8 cellular contexts compared by ENCODE assay signal in the genomic region with DNA sequence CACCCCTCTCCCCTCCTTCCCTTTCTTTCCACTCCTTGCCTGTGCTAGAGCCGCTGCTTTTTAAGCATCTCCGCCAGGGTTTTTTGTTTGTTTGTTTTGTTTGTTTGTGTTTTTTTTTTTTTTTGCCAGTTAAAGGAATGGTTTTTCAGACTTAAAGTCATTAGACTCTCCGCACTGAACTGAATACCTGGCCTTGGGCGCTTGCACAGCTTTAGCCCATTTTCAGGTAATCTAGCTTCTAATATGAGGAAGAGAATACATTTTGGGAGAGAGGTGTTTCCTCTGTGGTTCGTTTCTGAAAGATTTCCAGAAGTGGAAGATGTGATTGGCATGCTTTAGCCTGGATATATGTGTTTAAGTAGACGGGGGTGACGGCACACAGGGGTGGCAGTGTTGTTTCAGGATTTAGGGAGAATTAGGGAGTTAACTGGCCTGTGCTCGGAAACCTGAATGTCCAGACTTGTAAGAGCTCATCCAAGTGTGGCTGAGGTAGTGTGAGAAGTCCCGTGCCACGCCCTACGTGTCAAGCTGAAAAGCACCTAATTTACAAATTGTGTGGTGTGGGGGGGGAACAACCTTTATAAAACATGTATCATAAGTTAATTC. TPM values are rescaled to one million over a fixed set of nuclear protein-coding genes. Genes with fewer than 3 reads are reported as not detected.
A peak's percentile ranks its signal among the peaks of the same experiment; 100 is the strongest.
DNase-seq lines count a peak whose midpoint lies in the region; ATAC-seq, FAIRE-seq and TF ChIP-seq lines count a peak whose summit lies in the region.

No MANE protein-coding gene starts in this region.

- TF ChIP-seq CTCF in dorsolateral prefrontal cortex (IDR thresholded peaks at IDR 0.05 in 54 of 56, conservative IDR thresholded peaks at IDR 0.05 in 2 of 56; ENCODE audit: low read depth in 1 of 56, partially characterized antibody in 56 of 56), result no peak

- H3K4me3 ChIP-seq in BLaER1 treated with 17β-estradiol and CSF1 and Interleukin-3, amounts not matched to agents 10 nM and 100 nM, result peak overlapping the region; percentile 84 to 99 (median 93)
- H3K4me3 ChIP-seq in SJSA1 (peak overlapping the region; percentile 85), dorsolateral prefrontal cortex (peak overlapping the region; percentile 58 to 96 (median 90)), mucosa of stomach (ENCODE audit: low read length) (peak overlapping the region; percentile 77)

- peak overlapping the region; percentile 85 to 99 (median 93) for H3K9ac ChIP-seq in BLaER1 treated with 17β-estradiol and CSF1 and Interleukin-3, amounts not matched to agents 10 nM and 100 nM
- H3K9ac ChIP-seq in mucosa of stomach (ENCODE audit: low read length), result peak overlapping the region; percentile 96

- FAIRE-seq in H54 (lab: Jason Lieb, UNC), result peak; percentile 77

- 0 out of 22 replicates have a peak, but pooled peaks cover 0 to 2% (median 0%) of the 10 kb centered on the region in 11 experiments for H3K9me3 ChIP-seq in BLaER1 treated with 17β-estradiol and CSF1 and Interleukin-3, amounts not matched to agents 10 nM and 100 nM (replicated peaks in 1 of 11)
- no peaks in the 10 kb centered on the region for H3K9me3 ChIP-seq in SJSA1 (replicated peaks)
- no peaks in the 10 kb centered on the region for H3K9me3 ChIP-seq in mucosa of stomach (ENCODE audit: control insufficient read depth, low read length)

- H3K27ac ChIP-seq in BLaER1 treated with 17β-estradiol and CSF1 and Interleukin-3, amounts not matched to agents 10 nM and 100 nM, result peak overlapping the region; percentile 88 to 99 (median 93)
- H3K27ac ChIP-seq in SJSA1 (peak overlapping the region; percentile 87), dorsolateral prefrontal cortex (peak overlapping the region in 35 of 59 donors; percentile 51 to 96 (median 89))

- TF ChIP-seq POLR2A in H54 (IDR thresholded peaks at IDR 0.05; ENCODE audit: low read depth, low read length), result no peak

- intact Hi-C loops in dorsolateral prefrontal cortex (cut with DNase I), result loop anchor here (5.0 to 10.0 kb wide), 5 partner anchors 37 to 510 kb away; a partner anchor contains a TSS

- H3K27me3 ChIP-seq in BLaER1 treated with 17β-estradiol and CSF1 and Interleukin-3, amounts not matched to agents 10 nM and 100 nM, result no peaks in the 10 kb centered on the region
- H3K27me3 ChIP-seq in SJSA1 (replicated peaks) (no peaks in the 10 kb centered on the region), dorsolateral prefrontal cortex (no peaks in the 10 kb centered on the region), mucosa of stomach (ENCODE audit: control insufficient read depth, insufficient read depth, low read length) (no peaks in the 10 kb centered on the region)

- H3K4me1 ChIP-seq in BLaER1 treated with 17β-estradiol and CSF1 and Interleukin-3, amounts not matched to agents 10 nM and 100 nM, result peaks cover 35 to 74% (median 44%) of the 10 kb centered on the region in 10 experiments
- H3K4me1 ChIP-seq in SJSA1 (replicated peaks) (peaks cover 67% of the 10 kb centered on the region), mucosa of stomach (ENCODE audit: control insufficient read depth, insufficient read depth, low read length) (peaks cover 35% of the 10 kb centered on the region)

- H3K36me3 ChIP-seq in BLaER1 treated with 17β-estradiol and CSF1 and Interleukin-3, amounts not matched to agents 10 nM and 100 nM, result peaks cover 0 to 16% (median 4%) of the 10 kb centered on the region in 11 experiments; a peak in 12 of 22 replicates
- peaks cover 11% of the 10 kb centered on the region; the same call in 1 of the 2 replicates for H3K36me3 ChIP-seq in SJSA1
- H3K36me3 ChIP-seq in mucosa of stomach (ENCODE audit: control insufficient read depth, insufficient read depth, low read length), result no peaks in the 10 kb centered on the region

- no peak for DNase-seq in H54 (ENCODE audit: insufficient read length, low spot score)
- DNase-seq in SJSA1 (ENCODE audit: low read depth in 1 of 2, low spot score in 2 of 2), result peak in 1 of 2 experiments; percentile 32
- peak in 2 of 10 donors; percentile 6 to 17 for DNase-seq in dorsolateral prefrontal cortex
- DNase-seq in NCI-H2107 (lab: John Stamatoyannopoulos, UW), result no peak

- peak overlapping the region; percentile 77 to 99 (median 95) for H3K4me2 ChIP-seq in BLaER1 treated with 17β-estradiol and CSF1 and Interleukin-3, amounts not matched to agents 10 nM and 100 nM

- ATAC-seq in GM21360 (IDR thresholded peaks at IDR 0.05; ENCODE audit: unreplicated experiment) (no peak), HG03108 (IDR thresholded peaks at IDR 0.05; ENCODE audit: unreplicated experiment) (no peak)

- peaks cover 0 to 48% (median 24%) of the 10 kb centered on the region in 11 experiments; a peak in 13 of 22 replicates for H4K20me1 ChIP-seq in BLaER1 treated with 17β-estradiol and CSF1 and Interleukin-3, amounts not matched to agents 10 nM and 100 nM

RNA-seq across cellular contexts. Expression of a gene that starts 0.9 kb away (rescaled TPM):
- 12.7 and 17.8 TPM in 2 replicates for total RNA-seq in SJSA1 (2014; rRNA removed; shearing (Covaris generic))
- 10 to 100 TPM; 20.4 to 35.1 (median 28.8) TPM for total RNA-seq in dorsolateral prefrontal cortex

RNA-seq across cellular contexts. Expression of a gene that starts 58.1 kb away (rescaled TPM):
- 38.3 and 44.6 TPM in 2 replicates for total RNA-seq in SJSA1 (2014; rRNA removed; shearing (Covaris generic))
- 10 to 100 TPM; 18.7 to 42.0 (median 30.4) TPM for total RNA-seq in dorsolateral prefrontal cortex
